Comparison of ENCODE assay signal across 1 cellular context in the genomic region with DNA sequence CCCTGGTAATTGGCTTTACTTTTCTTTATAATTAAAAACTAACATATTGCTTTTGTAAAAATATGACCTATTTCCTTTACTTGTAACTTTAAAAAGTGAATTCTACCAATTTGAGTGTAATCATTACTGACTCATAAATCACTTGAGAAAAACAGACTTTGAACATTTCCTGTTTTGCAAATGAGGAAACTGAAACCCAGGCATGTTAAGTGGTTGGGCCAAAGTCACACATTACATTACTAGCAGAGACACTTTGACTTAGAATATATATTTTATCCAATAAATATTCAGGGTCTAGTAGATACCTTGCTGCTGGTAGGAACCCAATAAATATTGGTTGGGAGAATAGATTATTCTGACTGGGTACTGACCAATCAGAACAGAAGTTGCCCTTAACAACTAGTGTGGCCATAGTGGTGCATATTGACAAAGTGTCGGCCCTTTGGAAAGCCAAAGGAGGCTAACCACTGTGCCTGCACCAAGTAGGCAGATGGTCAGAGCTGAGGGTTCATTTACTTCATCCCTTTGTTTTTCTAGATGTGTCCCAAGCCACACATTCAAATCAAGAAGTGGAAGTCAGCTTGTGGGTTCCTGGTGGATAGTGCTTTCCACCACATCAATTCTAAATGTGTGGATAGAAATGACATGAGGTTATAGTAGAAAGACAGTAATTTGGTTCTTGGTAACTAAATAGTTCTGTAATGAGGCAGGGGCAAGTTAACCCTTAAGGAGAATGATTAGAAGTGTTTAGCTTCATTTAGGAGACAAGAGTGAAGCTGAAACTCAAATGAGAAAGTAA.
TF ChIP-seq lines count a peak whose summit lies in the region.

No MANE protein-coding gene starts in this region.

TF ChIP-seq in GM23338, 12 proteins besides CTCF, POLR2A, EP300 and RAD21 (continued from another document):
- TF ChIP-seq ETS1 (IDR thresholded peaks at IDR 0.05) (no peak), EZH2 (IDR thresholded peaks at IDR 0.05; ENCODE audit: low read depth, unreplicated experiment) (no peak), JUNB (IDR thresholded peaks at IDR 0.05; ENCODE audit: unreplicated experiment) (no peak), ZNF114 (CRISPR knock-in tag; IDR thresholded peaks at IDR 0.05) (no peak)
- TF ChIP-seq, protein P1, sequence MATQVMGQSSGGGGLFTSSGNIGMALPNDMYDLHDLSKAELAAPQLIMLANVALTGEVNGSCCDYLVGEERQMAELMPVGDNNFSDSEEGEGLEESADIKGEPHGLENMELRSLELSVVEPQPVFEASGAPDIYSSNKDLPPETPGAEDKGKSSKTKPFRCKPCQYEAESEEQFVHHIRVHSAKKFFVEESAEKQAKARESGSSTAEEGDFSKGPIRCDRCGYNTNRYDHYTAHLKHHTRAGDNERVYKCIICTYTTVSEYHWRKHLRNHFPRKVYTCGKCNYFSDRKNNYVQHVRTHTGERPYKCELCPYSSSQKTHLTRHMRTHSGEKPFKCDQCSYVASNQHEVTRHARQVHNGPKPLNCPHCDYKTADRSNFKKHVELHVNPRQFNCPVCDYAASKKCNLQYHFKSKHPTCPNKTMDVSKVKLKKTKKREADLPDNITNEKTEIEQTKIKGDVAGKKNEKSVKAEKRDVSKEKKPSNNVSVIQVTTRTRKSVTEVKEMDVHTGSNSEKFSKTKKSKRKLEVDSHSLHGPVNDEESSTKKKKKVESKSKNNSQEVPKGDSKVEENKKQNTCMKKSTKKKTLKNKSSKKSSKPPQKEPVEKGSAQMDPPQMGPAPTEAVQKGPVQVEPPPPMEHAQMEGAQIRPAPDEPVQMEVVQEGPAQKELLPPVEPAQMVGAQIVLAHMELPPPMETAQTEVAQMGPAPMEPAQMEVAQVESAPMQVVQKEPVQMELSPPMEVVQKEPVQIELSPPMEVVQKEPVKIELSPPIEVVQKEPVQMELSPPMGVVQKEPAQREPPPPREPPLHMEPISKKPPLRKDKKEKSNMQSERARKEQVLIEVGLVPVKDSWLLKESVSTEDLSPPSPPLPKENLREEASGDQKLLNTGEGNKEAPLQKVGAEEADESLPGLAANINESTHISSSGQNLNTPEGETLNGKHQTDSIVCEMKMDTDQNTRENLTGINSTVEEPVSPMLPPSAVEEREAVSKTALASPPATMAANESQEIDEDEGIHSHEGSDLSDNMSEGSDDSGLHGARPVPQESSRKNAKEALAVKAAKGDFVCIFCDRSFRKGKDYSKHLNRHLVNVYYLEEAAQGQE (IDR thresholded peaks at IDR 0.05; ENCODE audit: unreplicated experiment), result no peak
